In genomic region chr12:121799842-121800693, GRCh38 we compare ENCODE assay signal across 1 cellular context.
TF ChIP-seq lines count a peak whose summit lies in the region.

No MANE protein-coding gene starts in this region.

TF ChIP-seq in GM23338, 12 proteins besides CTCF, POLR2A, EP300 and RAD21 (continued from another document):
- TF ChIP-seq, protein P1, sequence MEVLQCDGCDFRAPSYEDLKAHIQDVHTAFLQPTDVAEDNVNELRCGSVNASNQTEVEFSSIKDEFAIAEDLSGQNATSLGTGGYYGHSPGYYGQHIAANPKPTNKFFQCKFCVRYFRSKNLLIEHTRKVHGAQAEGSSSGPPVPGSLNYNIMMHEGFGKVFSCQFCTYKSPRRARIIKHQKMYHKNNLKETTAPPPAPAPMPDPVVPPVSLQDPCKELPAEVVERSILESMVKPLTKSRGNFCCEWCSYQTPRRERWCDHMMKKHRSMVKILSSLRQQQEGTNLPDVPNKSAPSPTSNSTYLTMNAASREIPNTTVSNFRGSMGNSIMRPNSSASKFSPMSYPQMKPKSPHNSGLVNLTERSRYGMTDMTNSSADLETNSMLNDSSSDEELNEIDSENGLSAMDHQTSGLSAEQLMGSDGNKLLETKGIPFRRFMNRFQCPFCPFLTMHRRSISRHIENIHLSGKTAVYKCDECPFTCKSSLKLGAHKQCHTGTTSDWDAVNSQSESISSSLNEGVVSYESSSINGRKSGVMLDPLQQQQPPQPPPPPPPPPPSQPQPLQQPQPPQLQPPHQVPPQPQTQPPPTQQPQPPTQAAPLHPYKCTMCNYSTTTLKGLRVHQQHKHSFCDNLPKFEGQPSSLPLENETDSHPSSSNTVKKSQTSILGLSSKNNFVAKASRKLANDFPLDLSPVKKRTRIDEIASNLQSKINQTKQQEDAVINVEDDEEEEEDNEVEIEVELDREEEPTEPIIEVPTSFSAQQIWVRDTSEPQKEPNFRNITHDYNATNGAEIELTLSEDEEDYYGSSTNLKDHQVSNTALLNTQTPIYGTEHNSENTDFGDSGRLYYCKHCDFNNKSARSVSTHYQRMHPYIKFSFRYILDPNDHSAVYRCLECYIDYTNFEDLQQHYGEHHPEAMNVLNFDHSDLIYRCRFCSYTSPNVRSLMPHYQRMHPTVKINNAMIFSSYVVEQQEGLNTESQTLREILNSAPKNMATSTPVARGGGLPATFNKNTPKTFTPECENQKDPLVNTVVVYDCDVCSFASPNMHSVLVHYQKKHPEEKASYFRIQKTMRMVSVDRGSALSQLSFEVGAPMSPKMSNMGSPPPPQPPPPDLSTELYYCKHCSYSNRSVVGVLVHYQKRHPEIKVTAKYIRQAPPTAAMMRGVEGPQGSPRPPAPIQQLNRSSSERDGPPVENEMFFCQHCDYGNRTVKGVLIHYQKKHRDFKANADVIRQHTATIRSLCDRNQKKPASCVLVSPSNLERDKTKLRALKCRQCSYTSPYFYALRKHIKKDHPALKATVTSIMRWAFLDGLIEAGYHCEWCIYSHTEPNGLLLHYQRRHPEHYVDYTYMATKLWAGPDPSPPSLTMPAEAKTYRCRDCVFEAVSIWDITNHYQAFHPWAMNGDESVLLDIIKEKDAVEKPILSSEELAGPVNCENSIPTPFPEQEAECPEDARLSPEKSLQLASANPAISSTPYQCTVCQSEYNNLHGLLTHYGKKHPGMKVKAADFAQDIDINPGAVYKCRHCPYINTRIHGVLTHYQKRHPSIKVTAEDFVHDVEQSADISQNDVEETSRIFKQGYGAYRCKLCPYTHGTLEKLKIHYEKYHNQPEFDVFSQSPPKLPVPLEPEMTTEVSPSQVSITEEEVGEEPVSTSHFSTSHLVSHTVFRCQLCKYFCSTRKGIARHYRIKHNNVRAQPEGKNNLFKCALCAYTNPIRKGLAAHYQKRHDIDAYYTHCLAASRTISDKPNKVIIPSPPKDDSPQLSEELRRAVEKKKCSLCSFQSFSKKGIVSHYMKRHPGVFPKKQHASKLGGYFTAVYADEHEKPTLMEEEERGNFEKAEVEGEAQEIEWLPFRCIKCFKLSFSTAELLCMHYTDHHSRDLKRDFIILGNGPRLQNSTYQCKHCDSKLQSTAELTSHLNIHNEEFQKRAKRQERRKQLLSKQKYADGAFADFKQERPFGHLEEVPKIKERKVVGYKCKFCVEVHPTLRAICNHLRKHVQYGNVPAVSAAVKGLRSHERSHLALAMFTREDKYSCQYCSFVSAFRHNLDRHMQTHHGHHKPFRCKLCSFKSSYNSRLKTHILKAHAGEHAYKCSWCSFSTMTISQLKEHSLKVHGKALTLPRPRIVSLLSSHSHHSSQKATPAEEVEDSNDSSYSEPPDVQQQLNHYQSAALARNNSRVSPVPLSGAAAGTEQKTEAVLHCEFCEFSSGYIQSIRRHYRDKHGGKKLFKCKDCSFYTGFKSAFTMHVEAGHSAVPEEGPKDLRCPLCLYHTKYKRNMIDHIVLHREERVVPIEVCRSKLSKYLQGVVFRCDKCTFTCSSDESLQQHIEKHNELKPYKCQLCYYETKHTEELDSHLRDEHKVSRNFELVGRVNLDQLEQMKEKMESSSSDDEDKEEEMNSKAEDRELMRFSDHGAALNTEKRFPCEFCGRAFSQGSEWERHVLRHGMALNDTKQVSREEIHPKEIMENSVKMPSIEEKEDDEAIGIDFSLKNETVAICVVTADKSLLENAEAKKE (CRISPR knock-in tag; IDR thresholded peaks at IDR 0.05), result no peak
- TF ChIP-seq POLR2AphosphoS5 (IDR thresholded peaks at IDR 0.05; ENCODE audit: low read depth) (peak; percentile 33; the same call in 1 of the 2 replicates), CREB1 (CRISPR knock-in tag; IDR thresholded peaks at IDR 0.05; ENCODE audit: low read depth) (no peak)
